ENCODE assay signal across 7 cellular contexts in genomic region chr1:149212946-149213345, GRCh38.
DNase-seq lines count a peak whose midpoint lies in the region; ATAC-seq, FAIRE-seq and TF ChIP-seq lines count a peak whose summit lies in the region.
"Not testable (repeated sequence)": the region's sequence is repeated elsewhere in the genome, so short reads cannot be mapped to it uniquely, and the experiment has no call there.

No MANE protein-coding gene starts in this region.

- 9 to 15% methylated on average over 1 of the region's 3 CpGs; no CpG with 5 or more reads in 2 of the 4 donors for WGBS in heart left ventricle, 4 donors

- H3K36me3 ChIP-seq in heart left ventricle, thoracic aorta: not testable (repeated sequence)

- H3K9me3 ChIP-seq in heart left ventricle, thoracic aorta: not testable (repeated sequence)

- ATAC-seq in SK-N-SH treated with all-trans-retinoic acid at 6 μM for 48 hours (peak; percentile 89), esophagus mucosa (peak; percentile 52), heart left ventricle (peak; percentile 87 to 92 (median 90)), left colon (peak; percentile 13), omental fat pad (ENCODE audit: low FRiP score) (peak; percentile 59), thoracic aorta (ENCODE audit: insufficient number of reproducible peaks, low FRiP score, low read depth) (peak; percentile 86)

- not testable (repeated sequence) for H3K27ac ChIP-seq in heart left ventricle, thoracic aorta

- intact Hi-C loops in heart left ventricle (cut with DNase I); left colon (cut with DNase I, micrococcal nuclease): not testable (repeated sequence)

- H3K4me3 ChIP-seq in heart left ventricle, thoracic aorta: not testable (repeated sequence)

- H3K4me1 ChIP-seq in heart left ventricle; thoracic aorta (ENCODE audit: control insufficient read depth in 1 of 2, low read depth in 2 of 2): not testable (repeated sequence)

- H3K27me3 ChIP-seq in heart left ventricle; thoracic aorta (replicated peaks; ENCODE audit: insufficient read depth): not testable (repeated sequence)

- DNase-seq in H54 (ENCODE audit: insufficient read length, low spot score); heart left ventricle; left colon; omental fat pad (ENCODE audit: low spot score); thoracic aorta (ENCODE audit: low spot score): not testable (repeated sequence)

- TF ChIP-seq CTCF in heart left ventricle (IDR thresholded peaks at IDR 0.05); omental fat pad (IDR thresholded peaks at IDR 0.05); thoracic aorta (IDR thresholded peaks at IDR 0.05): not testable (repeated sequence)

- TF ChIP-seq POLR2A in H54 (IDR thresholded peaks at IDR 0.05; ENCODE audit: low read depth, low read length); heart left ventricle (IDR thresholded peaks at IDR 0.05): not testable (repeated sequence)

- peak; percentile 64 for FAIRE-seq in H54 (lab: Jason Lieb, UNC)

Comparison
In these comparisons a context has a peak if more than half of its experiments do, and no peak if none do; other contexts are left out.
1. ATAC-seq: peak in every context shown above with its lines; median percentile 90 in heart left ventricle; 89 in SK-N-SH treated with all-trans-retinoic acid at 6 μM for 48 hours; 86 in thoracic aorta; 59 in omental fat pad; 52 in esophagus mucosa; 13 in left colon.